ENCODE assay signal across 8 cellular contexts in the genomic region with DNA sequence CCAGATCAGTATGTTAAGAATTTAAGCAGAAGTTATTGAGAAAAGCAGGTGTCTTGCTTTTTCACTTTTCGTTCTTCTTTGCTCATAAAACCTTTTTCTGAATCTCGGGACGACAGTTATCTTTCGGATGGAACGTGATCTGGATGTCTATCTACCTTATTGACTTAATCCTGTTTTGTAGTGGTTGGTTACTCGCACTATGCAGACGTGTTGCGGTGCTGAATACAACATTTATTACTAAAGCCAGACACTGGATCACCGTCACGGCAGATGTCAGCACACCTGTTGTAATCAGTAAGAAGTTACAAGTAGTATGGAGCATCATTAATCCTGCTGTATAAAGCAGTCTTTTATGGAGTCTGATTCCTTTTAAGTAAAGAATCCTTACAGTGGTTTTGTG. TPM values are rescaled to one million over a fixed set of nuclear protein-coding genes. Genes with fewer than 3 reads are reported as not detected.
A peak's percentile ranks its signal among the peaks of the same experiment; 100 is the strongest.
DNase-seq lines count a peak whose midpoint lies in the region; ATAC-seq and TF ChIP-seq lines count a peak whose summit lies in the region.

No MANE protein-coding gene starts in this region.

- peaks cover 21% of the 10 kb centered on the region for H3K4me1 ChIP-seq in suprapubic skin

- 0% methylated on average over 10 of the region's 10 CpGs for WGBS in suprapubic skin

- DNase-seq in stimulated activated CD4-positive, alpha-beta T cell treated with anti-CD3 and anti-CD28 coated beads, Interleukin-2, amount 100 ng/mL, for 24 hours = peak; percentile 2 to 22
- no peak for DNase-seq in stimulated activated CD4-positive, alpha-beta T cell treated with anti-CD3 and anti-CD28 coated beads, Interleukin-12 subunit alpha, Interleukin-12 subunit beta, amount 100 ng/mL, for 4 hours
- DNase-seq in activated naive CD4-positive, alpha-beta T cell treated with anti-CD3 and anti-CD28 coated beads, Interleukin-2, amount 50 U/mL, for 72 hours (ENCODE audit: low spot score in 2 of 2) = no peak
- DNase-seq in kidney tubule cell (ENCODE audit: low spot score) (peak; percentile 17), suprapubic skin (ENCODE audit: low spot score in 2 of 2) (no peak), cortex of kidney (lab: John Stamatoyannopoulos, UW) (no peak)

- H3K27ac Mint-ChIP-seq in IgD-negative memory B cell = peak overlapping the region; percentile 93 to 98 (median 96)
- peak overlapping the region; percentile 97 to 99 for H3K27ac Mint-ChIP-seq in activated naive CD4-positive, alpha-beta T cell treated with anti-CD3 and anti-CD28 coated beads, Interleukin-2, amount 50 U/mL, for 72 hours

- no peaks in the 10 kb centered on the region for H3K9me3 ChIP-seq in suprapubic skin

- H3K36me3 Mint-ChIP-seq in IgD-negative memory B cell = peaks cover 2% of the 10 kb centered on the region
- H3K36me3 Mint-ChIP-seq in activated naive CD4-positive, alpha-beta T cell treated with anti-CD3 and anti-CD28 coated beads, Interleukin-2, amount 50 U/mL, for 72 hours = peaks cover 13 to 28% of the 10 kb centered on the region in 2 donors

- H3K27me3 Mint-ChIP-seq in IgD-negative memory B cell = peaks cover 2% of the 10 kb centered on the region

- no peaks in the 10 kb centered on the region for H3K27me3 ChIP-seq in suprapubic skin

- peak overlapping the region; percentile 97 to 99 (median 98) for H3K4me3 Mint-ChIP-seq in IgD-negative memory B cell

- no peak for TF ChIP-seq POLR2A in suprapubic skin (IDR thresholded peaks at IDR 0.05)

- H3K36me3 ChIP-seq in suprapubic skin = no peaks in the 10 kb centered on the region

- no peaks in the 10 kb centered on the region for H3K9me3 Mint-ChIP-seq in IgD-negative memory B cell
- no peaks in the 10 kb centered on the region for H3K9me3 Mint-ChIP-seq in activated naive CD4-positive, alpha-beta T cell treated with anti-CD3 and anti-CD28 coated beads, Interleukin-2, amount 50 U/mL, for 72 hours

- peak; percentile 49 to 58 for ATAC-seq in activated naive CD4-positive, alpha-beta T cell treated with anti-CD3 and anti-CD28 coated beads, Interleukin-2, amount 50 U/mL, for 72 hours
- ATAC-seq in GM18870 (IDR thresholded peaks at IDR 0.05; ENCODE audit: unreplicated experiment) = no peak

- H3K27ac ChIP-seq in suprapubic skin = peak overlapping the region; percentile 88

- no peak for TF ChIP-seq CTCF in suprapubic skin (IDR thresholded peaks at IDR 0.05)

- H3K4me1 Mint-ChIP-seq in IgD-negative memory B cell = peaks cover 14 to 41% (median 26%) of the 10 kb centered on the region in 3 donors

- peak overlapping the region; percentile 89 for H3K4me3 ChIP-seq in suprapubic skin

- no peak for TF ChIP-seq EP300 in suprapubic skin (IDR thresholded peaks at IDR 0.05)

RNA-seq across cellular contexts. Expression of a gene that starts 0.6 kb away (rescaled TPM):
- polyA plus RNA-seq in IgD-negative memory B cell = 29.2 TPM
- 10 to 100 TPM; 24.5 to 30.3 TPM for total RNA-seq in activated naive CD4-positive, alpha-beta T cell treated with anti-CD3 and anti-CD28 coated beads, Interleukin-2, amount 50 U/mL, for 72 hours
- total RNA-seq in suprapubic skin = 10 to 100 TPM; 10.1 to 22.0 (median 12.5) TPM

Comparison
In these comparisons a context has a peak if more than half of its experiments do, and no peak if none do; other contexts are left out.
1. DNase-seq: peak in stimulated activated CD4-positive, alpha-beta T cell treated with anti-CD3 and anti-CD28 coated beads, Interleukin-2, amount 100 ng/mL, for 24 hours (2 of 2) and kidney tubule cell (single experiment); none in stimulated activated CD4-positive, alpha-beta T cell treated with anti-CD3 and anti-CD28 coated beads, Interleukin-12 subunit alpha, Interleukin-12 subunit beta, amount 100 ng/mL, for 4 hours (single experiment), activated naive CD4-positive, alpha-beta T cell treated with anti-CD3 and anti-CD28 coated beads, Interleukin-2, amount 50 U/mL, for 72 hours (0 of 2), suprapubic skin (0 of 2) and cortex of kidney (single experiment).